ENCODE assay signal across 2 cellular contexts in genomic region chr2:230643576-230644291, GRCh38.
TF ChIP-seq lines count a peak whose summit lies in the region.

No MANE protein-coding gene starts in this region.

TF ChIP-seq in HepG2, 621 proteins besides CTCF, POLR2A, EP300 and RAD21 (continued from another document):
- no peak for TF ChIP-seq HNF1A (IDR thresholded peaks at IDR 0.05; ENCODE audit: low read depth)
- TF ChIP-seq HNF1A (CRISPR knock-in tag; IDR thresholded peaks at IDR 0.05; ENCODE audit: borderline replicate concordance) = no peak
- no peak for TF ChIP-seq ZNF367 (CRISPR knock-in tag; IDR thresholded peaks at IDR 0.05; ENCODE audit: borderline replicate concordance)
- peak; percentile 26; the same call in 1 of the 2 replicates for TF ChIP-seq ZMYM4 (CRISPR knock-in tag; IDR thresholded peaks at IDR 0.05)
- no peak for TF ChIP-seq ZFYVE20 (CRISPR knock-in tag; IDR thresholded peaks at IDR 0.05; ENCODE audit: borderline replicate concordance, low read depth)
- no peak for TF ChIP-seq HDAC2 (CRISPR knock-in tag; IDR thresholded peaks at IDR 0.05)
- TF ChIP-seq GABPB1 (CRISPR knock-in tag; IDR thresholded peaks at IDR 0.05) = peak; percentile 71
- 0 out of 2 replicates have a peak, but pooled peaks have one; percentile 24 for TF ChIP-seq ELF1 (CRISPR knock-in tag; IDR thresholded peaks at IDR 0.05)
- no peak for TF ChIP-seq ZNF780A (CRISPR knock-in tag; IDR thresholded peaks at IDR 0.05)
TF ChIP-seq in HepG2: peak in this region for 6.

TF ChIP-seq in GM23338, 12 proteins besides CTCF, POLR2A, EP300 and RAD21 (continued from another document):
- no peak for TF ChIP-seq ZNF462 (CRISPR knock-in tag; IDR thresholded peaks at IDR 0.05)
- no peak for TF ChIP-seq CREB1 (CRISPR knock-in tag; IDR thresholded peaks at IDR 0.05; ENCODE audit: low read depth)
- TF ChIP-seq JUNB (IDR thresholded peaks at IDR 0.05; ENCODE audit: unreplicated experiment) = no peak
- no peak for TF ChIP-seq ZNF331 (CRISPR knock-in tag; IDR thresholded peaks at IDR 0.05; ENCODE audit: low read depth)
- no peak for TF ChIP-seq NANOG (IDR thresholded peaks at IDR 0.05; ENCODE audit: borderline replicate concordance)
- no peak for TF ChIP-seq EZH2phosphoT487 (IDR thresholded peaks at IDR 0.05; ENCODE audit: unreplicated experiment)
- TF ChIP-seq STAT1 (IDR thresholded peaks at IDR 0.05; ENCODE audit: unreplicated experiment) = no peak
- no peak for TF ChIP-seq REST (IDR thresholded peaks at IDR 0.05; ENCODE audit: unreplicated experiment)
- TF ChIP-seq ZNF114 (CRISPR knock-in tag; IDR thresholded peaks at IDR 0.05) = no peak
TF ChIP-seq in GM23338: peak in this region for 0.
